In the genomic region with DNA sequence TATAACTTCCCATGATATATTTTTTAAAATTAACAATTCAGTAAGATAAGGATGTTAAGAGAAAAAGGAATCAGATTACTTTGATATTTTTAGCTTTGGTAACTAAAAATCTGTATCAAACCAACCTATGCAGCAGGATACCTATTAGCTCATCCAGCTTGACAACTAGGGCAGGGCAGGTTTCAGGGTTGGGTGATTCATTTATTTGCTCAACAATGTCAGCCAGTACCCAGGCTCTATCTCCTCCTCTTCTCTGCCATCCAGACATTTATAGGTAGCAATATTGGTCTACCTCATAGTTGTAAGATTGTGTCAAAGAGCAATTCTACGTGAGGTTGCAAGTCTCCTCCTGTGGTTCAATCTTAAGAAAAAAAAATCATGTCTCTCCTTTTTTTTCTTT, we compare ENCODE assay signal across 23 cellular contexts.
DNase-seq lines count a peak whose midpoint lies in the region; ATAC-seq, FAIRE-seq and TF ChIP-seq lines count a peak whose summit lies in the region.
"Had no signal": no experiment of that assay in that cellular context is flagged by ENCODE, and none has a peak within 500 bp of the region (broad histone marks: within the 10 kb centered on the region; RNA-seq: fewer than 3 reads in every experiment).

No MANE protein-coding gene starts in this region.

- no peaks in the 10 kb centered on the region for H3K4me1 ChIP-seq in A549
- peaks cover 5% of the 10 kb centered on the region for H3K4me1 ChIP-seq in mammary epithelial cell (ENCODE audit: insufficient read depth, low read length)
- H3K4me1 ChIP-seq in keratinocyte (ENCODE audit: control insufficient read depth, extremely low read depth, insufficient read depth, low read length), result no peaks in the 10 kb centered on the region
- no peaks in the 10 kb centered on the region for H3K4me1 ChIP-seq in body of pancreas

- WGBS in A549 (ENCODE audit: missing lambda C conversion rate), result 22% methylated on average over 1 of the region's 1 CpG
- WGBS in mammary epithelial cell (ENCODE audit: low coverage, missing lambda C conversion rate), result 67% methylated on average over 1 of the region's 1 CpG
- 82 to 89% methylated on average over 1 of the region's 1 CpG for WGBS in body of pancreas, 2 donors

- no peak for TF ChIP-seq EP300 in A549 (IDR thresholded peaks at IDR 0.05)

- H3K9ac ChIP-seq in mammary epithelial cell (ENCODE audit: insufficient read depth, low read length), result no peak overlapping the region
- H3K9ac ChIP-seq in keratinocyte (ENCODE audit: control insufficient read depth, extremely low read depth, insufficient read depth, low read length), result no peak overlapping the region
- H3K9ac ChIP-seq: GM23248 had no signal

- H3K36me3 ChIP-seq in mammary epithelial cell (ENCODE audit: insufficient read depth, low read length), result no peaks in the 10 kb centered on the region
- no peaks in the 10 kb centered on the region for H3K36me3 ChIP-seq in keratinocyte (ENCODE audit: control insufficient read depth in 2 of 2, extremely low read depth in 1 of 2, insufficient read depth in 2 of 2, low read length in 2 of 2)
- no peaks in the 10 kb centered on the region for H3K36me3 ChIP-seq in body of pancreas (replicated peaks in 1 of 2; ENCODE audit: insufficient read depth in 1 of 2, low read depth in 2 of 2)

- peak; percentile 1 to 4 for DNase-seq in A549 (ENCODE audit: low read depth in 1 of 2, low spot score in 1 of 2)
- DNase-seq in HT-29 (ENCODE audit: low spot score), result peak; percentile 9
- DNase-seq in mammary epithelial cell, result peak; percentile 76
- no peak for DNase-seq in keratinocyte (ENCODE audit: low read depth, low spot score)
- no peak for DNase-seq in NCI-H2029 treated with DMSO at 0.1 percent for 48 hours (lab: John Stamatoyannopoulos, UW)
- no peak for DNase-seq in body of pancreas
- DNase-seq: DMS79, GM23248, H9, HFFc6, KG1, NCI-H1105, NCI-H2081, NCI-H2171, NCI-H524 treated with DMSO at 0.1 percent for 48 hours, Right ventricle myocardium superior, SW 1271 had no signal

- H3K4me2 ChIP-seq in A549 (no peak overlapping the region), mammary epithelial cell (ENCODE audit: insufficient read depth, low read depth, low read length) (no peak overlapping the region), keratinocyte (ENCODE audit: control insufficient read depth, extremely low read depth, insufficient read depth, low read depth, low read length) (no peak overlapping the region)

- H3K9me3 ChIP-seq in A549, result no peaks in the 10 kb centered on the region
- no peaks in the 10 kb centered on the region for H3K9me3 ChIP-seq in mammary epithelial cell (replicated peaks; ENCODE audit: insufficient read depth, low read length)
- no peaks in the 10 kb centered on the region for H3K9me3 ChIP-seq in keratinocyte (ENCODE audit: control insufficient read depth, low read depth, low read length)
- no peaks in the 10 kb centered on the region for H3K9me3 ChIP-seq in body of pancreas

- H4K20me1 ChIP-seq in mammary epithelial cell (ENCODE audit: insufficient read depth, low read length) (no peaks in the 10 kb centered on the region), keratinocyte (ENCODE audit: control insufficient read depth, extremely low read depth, insufficient read depth, low read length) (no peaks in the 10 kb centered on the region)

- intact Hi-C loops in mammary epithelial cell (cut with micrococcal nuclease), result no loop called here
- intact Hi-C loops in body of pancreas (cut with DNase I), result no loop called here

- no TSS peak for BruUV-seq in mammary epithelial cell (replicated peaks; lab: Mats Ljungman, UMichigan)

- H3K9me1 ChIP-seq in keratinocyte (ENCODE audit: control insufficient read depth, extremely low read depth, insufficient read depth, low read length), result no peaks in the 10 kb centered on the region

- FAIRE-seq in A549 (lab: Jason Lieb, UNC) (no peak), keratinocyte (lab: Jason Lieb, UNC) (peak; percentile 57)
- FAIRE-seq: D721Med, HTR-8/SVneo, RCC 7860 had no signal

- no peak overlapping the region for H3K27ac ChIP-seq in A549
- no peak overlapping the region for H3K27ac ChIP-seq in mammary epithelial cell (ENCODE audit: insufficient read depth, low read depth, low read length)
- H3K27ac ChIP-seq in keratinocyte (ENCODE audit: control insufficient read depth, insufficient read depth, low read length), result no peak overlapping the region
- no peak overlapping the region for H3K27ac ChIP-seq in body of pancreas
- H3K27ac ChIP-seq: C4-2B, GM23248, SK-N-MC had no signal

- H3K27me3 ChIP-seq in mammary epithelial cell (ENCODE audit: insufficient read depth, low read length) (no peaks in the 10 kb centered on the region), keratinocyte (ENCODE audit: control insufficient read depth, extremely low read depth, insufficient read depth, low read length) (no peaks in the 10 kb centered on the region), body of pancreas (no peaks in the 10 kb centered on the region)

- ATAC-seq in A549 (peak in 1 of 2 experiments; percentile 40; a peak in 1 of 6 replicates), GM21381 (IDR thresholded peaks at IDR 0.05; ENCODE audit: unreplicated experiment) (no peak), body of pancreas (no peak)

- CTCF ChIA-PET in A549 (lab: Yijun Ruan, JAX), result interaction anchor here (0.8 kb wide), 1 partner anchor 23 kb away, joined by 3 read pairs; no protein-coding TSS in a partner anchor
- CTCF ChIA-PET in mammary epithelial cell (lab: Charles Lee; ENCODE audit: low non-redundant PET), result no interaction called here

- dilution Hi-C loops in mammary epithelial cell (cut with HindIII; ENCODE audit: low sequenced_read_pairs) (no loop called here), keratinocyte (cut with MboI; ENCODE audit: extremely low pct_ligation_motif_present, low sequenced_read_pairs) (no loop called here)

- TF ChIP-seq CTCF in A549 (IDR thresholded peaks at IDR 0.05), result no peak
- TF ChIP-seq CTCF in mammary epithelial cell (conservative IDR thresholded peaks at IDR 0.05 in 1 of 2, IDR thresholded peaks at IDR 0.05 in 1 of 2; ENCODE audit: extremely low read depth in 1 of 2, insufficient read depth in 1 of 2, low read depth in 1 of 2, low read length in 2 of 2), result no peak
- no peak for TF ChIP-seq CTCF in keratinocyte (optimal IDR thresholded peaks at IDR 0.05 in 1 of 3, IDR thresholded peaks at IDR 0.05 in 1 of 3, conservative IDR thresholded peaks at IDR 0.05 in 1 of 3; ENCODE audit: extremely low read depth in 1 of 3, insufficient read depth in 2 of 3, low read length in 3 of 3)
- no peak for TF ChIP-seq CTCF in body of pancreas (IDR thresholded peaks at IDR 0.05)

- no peak for TF ChIP-seq RAD21 in A549 (conservative IDR thresholded peaks at IDR 0.05 in 1 of 2, IDR thresholded peaks at IDR 0.05 in 1 of 2)

- no peak overlapping the region for H3K4me3 ChIP-seq in A549
- H3K4me3 ChIP-seq in mammary epithelial cell (replicated peaks in 1 of 3; ENCODE audit: insufficient read depth in 1 of 3, low read depth in 2 of 3, low read length in 3 of 3), result no peak overlapping the region
- H3K4me3 ChIP-seq in keratinocyte (ENCODE audit: control insufficient read depth in 2 of 3, extremely low read depth in 1 of 3, insufficient read depth in 2 of 3, low read depth in 1 of 3, low read length in 3 of 3), result no peak overlapping the region
- no peak overlapping the region for H3K4me3 ChIP-seq in body of pancreas
- H3K4me3 ChIP-seq: GM23248, SK-N-MC had no signal

- in situ Hi-C loops in mammary epithelial cell (cut with MboI; ENCODE audit: low sequenced_read_pairs in 2 of 2), result no loop called here

- H2AFZ ChIP-seq in mammary epithelial cell (ENCODE audit: low read depth, low read length), result no peak overlapping the region
- no peak overlapping the region for H2AFZ ChIP-seq in keratinocyte (ENCODE audit: control insufficient read depth, low read length)
- H2AFZ ChIP-seq: GM23248 had no signal

- POLR2A ChIA-PET in A549 (lab: Yijun Ruan, JAX), result no interaction called here

- H3K79me2 ChIP-seq in mammary epithelial cell (ENCODE audit: insufficient read depth, low read length) (no peaks in the 10 kb centered on the region), keratinocyte (ENCODE audit: control insufficient read depth, insufficient read depth, low read length) (no peaks in the 10 kb centered on the region)

- TF ChIP-seq POLR2A in A549 (IDR thresholded peaks at IDR 0.05; ENCODE audit: low read length) (no peak), body of pancreas (IDR thresholded peaks at IDR 0.05) (no peak)

TF ChIP-seq in A549, 52 proteins besides CTCF, POLR2A, EP300 and RAD21 (continues in another document):
- TF ChIP-seq CHD4 (IDR thresholded peaks at IDR 0.05; ENCODE audit: borderline replicate concordance) (no peak), RNF2 (IDR thresholded peaks at IDR 0.05; ENCODE audit: borderline replicate concordance, low read depth) (no peak), RARB (CRISPR knock-in tag; IDR thresholded peaks at IDR 0.05) (no peak), KDM1A (IDR thresholded peaks at IDR 0.05; ENCODE audit: low read depth) (no peak), FOSB (CRISPR knock-in tag; IDR thresholded peaks at IDR 0.05) (no peak), EHMT2 (IDR thresholded peaks at IDR 0.05; ENCODE audit: low read depth) (no peak), NR3C1 (IDR thresholded peaks at IDR 0.05) (no peak), HOXA7 (CRISPR knock-in tag; IDR thresholded peaks at IDR 0.05) (no peak), BHLHE40 (IDR thresholded peaks at IDR 0.05; ENCODE audit: low read depth, low read length) (no peak), NFE2L2 (conservative IDR thresholded peaks at IDR 0.05; ENCODE audit: low read length) (no peak), HDAC2 (IDR thresholded peaks at IDR 0.05) (no peak), ZSCAN20 (CRISPR knock-in tag; IDR thresholded peaks at IDR 0.05) (no peak), FOXS1 (CRISPR knock-in tag; IDR thresholded peaks at IDR 0.05) (no peak)
- TF ChIP-seq, protein P1, sequence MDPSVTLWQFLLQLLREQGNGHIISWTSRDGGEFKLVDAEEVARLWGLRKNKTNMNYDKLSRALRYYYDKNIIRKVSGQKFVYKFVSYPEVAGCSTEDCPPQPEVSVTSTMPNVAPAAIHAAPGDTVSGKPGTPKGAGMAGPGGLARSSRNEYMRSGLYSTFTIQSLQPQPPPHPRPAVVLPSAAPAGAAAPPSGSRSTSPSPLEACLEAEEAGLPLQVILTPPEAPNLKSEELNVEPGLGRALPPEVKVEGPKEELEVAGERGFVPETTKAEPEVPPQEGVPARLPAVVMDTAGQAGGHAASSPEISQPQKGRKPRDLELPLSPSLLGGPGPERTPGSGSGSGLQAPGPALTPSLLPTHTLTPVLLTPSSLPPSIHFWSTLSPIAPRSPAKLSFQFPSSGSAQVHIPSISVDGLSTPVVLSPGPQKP (IDR thresholded peaks at IDR 0.05; ENCODE audit: low read depth, low read length), result no peak
- TF ChIP-seq, protein P2, sequence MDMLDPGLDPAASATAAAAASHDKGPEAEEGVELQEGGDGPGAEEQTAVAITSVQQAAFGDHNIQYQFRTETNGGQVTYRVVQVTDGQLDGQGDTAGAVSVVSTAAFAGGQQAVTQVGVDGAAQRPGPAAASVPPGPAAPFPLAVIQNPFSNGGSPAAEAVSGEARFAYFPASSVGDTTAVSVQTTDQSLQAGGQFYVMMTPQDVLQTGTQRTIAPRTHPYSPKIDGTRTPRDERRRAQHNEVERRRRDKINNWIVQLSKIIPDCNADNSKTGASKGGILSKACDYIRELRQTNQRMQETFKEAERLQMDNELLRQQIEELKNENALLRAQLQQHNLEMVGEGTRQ (IDR thresholded peaks at IDR 0.05), result no peak

Comparison
In these comparisons a context has a peak if more than half of its experiments do, and no peak if none do; other contexts are left out.
1. DNase-seq: peak in A549 (2 of 2), HT-29 (single experiment) and mammary epithelial cell (single experiment); none in keratinocyte (single experiment), NCI-H2029 treated with DMSO at 0.1 percent for 48 hours (single experiment) and body of pancreas (0 of 4).